ENCODE assay signal across 24 cellular contexts in the genomic region with DNA sequence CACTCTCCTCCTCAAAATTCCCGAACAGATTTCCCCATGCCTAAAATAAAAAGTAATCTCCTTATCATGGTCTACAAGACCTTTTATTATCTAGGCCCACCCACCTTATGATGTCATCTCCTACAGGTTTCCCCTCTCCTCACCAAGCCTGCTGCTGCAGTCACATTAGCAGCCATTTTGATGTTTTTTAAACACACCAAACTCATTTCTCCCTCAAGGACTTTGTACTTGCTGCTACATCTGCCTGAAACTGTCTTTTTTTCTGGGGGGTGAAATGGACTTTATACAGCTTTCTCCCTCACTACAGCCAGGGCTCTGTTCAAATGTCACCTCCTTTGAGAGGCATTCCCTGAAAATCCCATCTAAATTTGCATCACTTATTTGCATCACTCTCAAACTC.
"Had no signal": no experiment of that assay in that cellular context is flagged by ENCODE, and none has a peak within 500 bp of the region (broad histone marks: within the 10 kb centered on the region; RNA-seq: fewer than 3 reads in every experiment).

No MANE protein-coding gene starts in this region.

- H3K27ac ChIP-seq: colonic mucosa, epithelial cell of prostate, esophagus squamous epithelium, gastrocnemius medialis, heart right ventricle, left lung had no signal

- H3K4me3 ChIP-seq: colonic mucosa, esophagus squamous epithelium, gastrocnemius medialis, heart right ventricle, left lung, lung had no signal

- DNase-seq: colonic mucosa; cortex of kidney; effector CD8-positive, alpha-beta T cell; effector memory CD8-positive, alpha-beta T cell; endodermal cell; erythroblast; esophagus squamous epithelium; foreskin fibroblast; foreskin melanocyte; gastrocnemius medialis; glutamatergic neuron; head of caudate nucleus; heart right ventricle; hippocampal formation; left cardiac atrium; left lung; left ventricle myocardium superior; mammary epithelial cell; mesendoderm; midbrain; naive thymus-derived CD4-positive, alpha-beta T cell had no signal

- ATAC-seq: effector memory CD8-positive, alpha-beta T cell; esophagus mucosa; gastrocnemius medialis; heart right ventricle; left cardiac atrium; left lung; left ventricle myocardium superior; naive thymus-derived CD4-positive, alpha-beta T cell had no signal

- H3K9me3 ChIP-seq: colonic mucosa, esophagus squamous epithelium, gastrocnemius medialis, heart right ventricle, left lung had no signal

- H3K27me3 ChIP-seq: colonic mucosa, esophagus squamous epithelium, left lung had no signal

- H3K36me3 ChIP-seq: colonic mucosa, esophagus squamous epithelium, gastrocnemius medialis, heart right ventricle, left lung had no signal

- H3K4me1 ChIP-seq: colonic mucosa, esophagus squamous epithelium, gastrocnemius medialis, left lung had no signal
